Comparison of ENCODE assay signal across 8 cellular contexts in the genomic region with DNA sequence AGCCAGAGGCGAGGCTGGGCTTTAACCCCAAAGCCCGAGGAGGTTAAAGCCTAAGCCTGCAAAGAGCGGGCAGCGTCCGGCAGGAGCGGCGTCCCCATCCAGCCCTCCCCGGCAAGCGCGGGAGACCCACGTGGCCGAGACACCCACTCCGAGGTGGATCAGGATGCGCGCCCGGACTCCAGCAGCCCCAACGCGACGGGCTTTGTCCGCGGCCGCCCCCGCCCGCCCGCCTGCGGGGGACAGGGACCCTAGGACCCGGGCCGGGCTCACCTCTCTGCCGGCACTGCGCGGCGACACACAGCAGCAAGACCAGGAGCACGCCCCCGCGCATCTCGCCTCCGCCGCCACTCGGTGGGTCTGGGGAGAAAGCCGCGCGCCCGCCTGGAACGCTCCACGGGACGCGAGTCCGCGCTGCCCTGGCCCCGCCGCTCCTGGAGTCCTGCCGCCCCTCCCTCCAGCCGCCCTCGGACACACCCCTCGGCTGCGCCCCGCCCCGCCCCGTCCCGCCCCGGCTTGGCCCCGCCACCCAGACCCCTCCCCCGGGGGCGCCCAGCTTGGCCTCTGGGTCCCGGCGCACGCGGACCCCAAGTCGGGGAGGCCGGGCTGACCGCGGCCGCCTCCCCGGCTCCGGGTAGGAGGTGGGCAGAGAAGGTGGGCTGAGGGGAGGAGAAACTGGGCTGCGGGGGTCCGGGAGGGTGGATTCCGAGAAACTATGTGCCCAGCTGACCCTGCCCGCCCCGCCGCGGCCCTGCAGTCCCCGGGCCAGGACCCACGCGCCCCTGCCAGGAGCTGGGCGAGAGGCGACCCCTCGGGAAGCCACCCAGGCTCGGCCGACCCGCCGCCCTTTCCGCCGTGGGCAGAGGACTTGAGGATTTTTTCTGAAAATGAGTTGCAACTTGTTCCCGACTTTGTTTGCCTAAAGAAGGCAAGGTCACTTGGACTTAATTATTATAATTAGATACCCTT. TPM values are rescaled to one million over a fixed set of nuclear protein-coding genes. Genes with fewer than 3 reads are reported as not detected.
A peak's percentile ranks its signal among the peaks of the same experiment; 100 is the strongest.
DNase-seq lines count a peak whose midpoint lies in the region; ATAC-seq and TF ChIP-seq lines count a peak whose summit lies in the region.

TSS of gene LAMA1 (minus strand) at position 408 of the 966 bp plus-strand sequence. CDS start at position 331, 77 bp downstream.

- no peak within 1 kb of the TSS for H2AK5ac ChIP-seq in mesenchymal stem cell (ENCODE audit: low read length, severe bottlenecking)

- H3K4me1 ChIP-seq in cardiac muscle cell (ENCODE audit: low read depth) (peaks cover 1% of the 10 kb centered on the region), duodenal mucosa (ENCODE audit: control insufficient read depth in 1 of 2, insufficient read depth in 2 of 2, low read length in 2 of 2) (peaks cover 0 to 6% of the 10 kb centered on the region in 2 donors), mesenchymal stem cell (ENCODE audit: control insufficient read depth, insufficient read depth, low read depth, low read length) (peaks cover 22% of the 10 kb centered on the region), aorta (ENCODE audit: control insufficient read depth in 1 of 2, insufficient read depth in 2 of 2, low read length in 2 of 2) (no peaks in the 10 kb centered on the region)

- H3K27me3 ChIP-seq in cardiac muscle cell (no peaks in the 10 kb centered on the region), duodenal mucosa (ENCODE audit: control insufficient read depth in 1 of 2, insufficient read depth in 2 of 2, low read length in 2 of 2) (peaks cover 22 to 24% of the 10 kb centered on the region in 2 donors), mesenchymal stem cell (ENCODE audit: control insufficient read depth in 1 of 2, insufficient read depth in 1 of 2, low read length in 2 of 2) (peaks cover 19 to 31% of the 10 kb centered on the region in 2 experiments), aorta (ENCODE audit: control insufficient read depth in 1 of 2, insufficient read depth in 2 of 2, low read length in 1 of 2) (no peaks in the 10 kb centered on the region)

- peak within 1 kb of the TSS; percentile 72 for H3K4me3 ChIP-seq in cardiac muscle cell
- peak within 1 kb of the TSS; percentile 28 to 38 for H3K4me3 ChIP-seq in duodenal mucosa (ENCODE audit: low read depth in 1 of 2, low read length in 2 of 2)
- H3K4me3 ChIP-seq in mesenchymal stem cell (ENCODE audit: insufficient read depth in 1 of 2, low read depth in 1 of 2, low read length in 2 of 2): peak within 1 kb of the TSS; percentile 55 to 83
- H3K4me3 ChIP-seq in aorta (ENCODE audit: low read length in 2 of 2): peak within 1 kb of the TSS; percentile 30

- H3K9ac ChIP-seq in duodenal mucosa (ENCODE audit: low read depth in 1 of 2, low read length in 2 of 2) (no peak within 1 kb of the TSS), mesenchymal stem cell (ENCODE audit: low read length) (peak within 1 kb of the TSS; percentile 75)

- H2BK120ac ChIP-seq in mesenchymal stem cell (ENCODE audit: low read depth, low read length): no peak within 1 kb of the TSS

- H4K8ac ChIP-seq in mesenchymal stem cell (ENCODE audit: low read length): no peak within 1 kb of the TSS

- no peak within 1 kb of the TSS for H3K4ac ChIP-seq in mesenchymal stem cell (ENCODE audit: low read depth in 1 of 2, low read length in 2 of 2)

- no peaks in the 10 kb centered on the region for H3K9me3 ChIP-seq in cardiac muscle cell (ENCODE audit: low read depth)
- no peaks in the 10 kb centered on the region for H3K9me3 ChIP-seq in duodenal mucosa (ENCODE audit: control insufficient read depth in 1 of 2, low read length in 2 of 2)
- no peaks in the 10 kb centered on the region for H3K9me3 ChIP-seq in mesenchymal stem cell (ENCODE audit: control insufficient read depth, low read length)
- H3K9me3 ChIP-seq in aorta (ENCODE audit: control insufficient read depth, low read length): no peaks in the 10 kb centered on the region

- H3K36me3 ChIP-seq in cardiac muscle cell (no peaks in the 10 kb centered on the region), duodenal mucosa (ENCODE audit: control insufficient read depth in 1 of 2, insufficient read depth in 2 of 2, low read length in 2 of 2) (no peaks in the 10 kb centered on the region), mesenchymal stem cell (ENCODE audit: control insufficient read depth in 1 of 2, insufficient read depth in 2 of 2, low read depth in 1 of 2, low read length in 2 of 2) (no peaks in the 10 kb centered on the region), aorta (ENCODE audit: control insufficient read depth in 1 of 2, insufficient read depth in 2 of 2, low read length in 1 of 2) (no peaks in the 10 kb centered on the region)

- H2BK15ac ChIP-seq in mesenchymal stem cell (ENCODE audit: low read depth, poor library complexity, severe bottlenecking): no peak within 1 kb of the TSS

- no peak within 1 kb of the TSS for H3K14ac ChIP-seq in mesenchymal stem cell (ENCODE audit: low read length in 2 of 2)

- H3K4me2 ChIP-seq in mesenchymal stem cell (ENCODE audit: low read length, poor library complexity, severe bottlenecking): peak within 1 kb of the TSS; percentile 98

- H3K23ac ChIP-seq in mesenchymal stem cell (ENCODE audit: low read length in 2 of 2): no peak within 1 kb of the TSS

- ATAC-seq in aorta (ENCODE audit: low FRiP score) (peak; percentile 19), GM19351 (IDR thresholded peaks at IDR 0.05; ENCODE audit: unreplicated experiment) (no peak), HG03439 (IDR thresholded peaks at IDR 0.05; ENCODE audit: unreplicated experiment) (no peak)

- H2AFZ ChIP-seq in mesenchymal stem cell (ENCODE audit: low read depth, low read length): no peak within 1 kb of the TSS

- intact Hi-C loops in cardiac septum (cut with DNase I): no loop called here
- intact Hi-C loops in aorta (cut with DNase I): loop anchor here in 1 of 2 donors (5.0 kb wide), 1 partner anchor 80 kb away; no protein-coding TSS in a partner anchor

- no peak within 1 kb of the TSS for H3K27ac ChIP-seq in cardiac muscle cell
- H3K27ac ChIP-seq in duodenal mucosa (ENCODE audit: low read depth, low read length): no peak within 1 kb of the TSS
- H3K27ac ChIP-seq in mesenchymal stem cell (ENCODE audit: low read length, poor library complexity, severe bottlenecking): no peak within 1 kb of the TSS
- H3K27ac ChIP-seq in aorta (ENCODE audit: low read depth in 1 of 2, low read length in 2 of 2): no peak within 1 kb of the TSS

- no peak within 1 kb of the TSS for H3K18ac ChIP-seq in mesenchymal stem cell (ENCODE audit: low read depth in 1 of 2, low read length in 2 of 2)

- no peak for TF ChIP-seq CTCF in cardiac muscle cell (IDR thresholded peaks at IDR 0.05; ENCODE audit: low read depth, low read length)

- H2BK5ac ChIP-seq in mesenchymal stem cell (ENCODE audit: low read depth, low read length, poor library complexity, severe bottlenecking): no peak within 1 kb of the TSS

- no peak within 1 kb of the TSS for H4K91ac ChIP-seq in mesenchymal stem cell (ENCODE audit: low read length)

- no peak within 1 kb of the TSS for H2BK12ac ChIP-seq in mesenchymal stem cell (ENCODE audit: low read length in 2 of 2)

- DNase-seq in cardiac muscle cell (ENCODE audit: low read depth in 1 of 2, low spot score in 1 of 2) (peak; percentile 74 to 89), cardiac septum (ENCODE audit: low spot score) (no peak), mesenchymal stem cell (no peak), aorta (peak in 1 of 2 donors; percentile 78), GM19238 (ENCODE audit: insufficient read length, low spot score) (no peak)

- WGBS in mesenchymal stem cell: under 1% methylated on average over 44 of the region's 95 CpGs
- whole genome bisulfite sequencing in aorta, 2 donors: 2% methylated on average over 51 to 95 of the region's 95 CpGs

- H3K79me1 ChIP-seq in mesenchymal stem cell (replicated peaks; ENCODE audit: low read length, poor library complexity, severe bottlenecking): no peaks in the 10 kb centered on the region

RNA-seq across cellular contexts. Expression of gene LAMA1, which starts in this region (rescaled TPM):
- total RNA-seq in cardiac muscle cell: 14.1 and 36.8 TPM in 2 replicates
- polyA plus RNA-seq in cardiac muscle cell: 11.4 and 20.8 TPM in 2 replicates
- total RNA-seq in cardiac septum: 0.40 TPM
- 0.40 TPM for polyA plus RNA-seq in mesenchymal stem cell (2013, experiment 1 of 2)
- 0.14 TPM for polyA plus RNA-seq in mesenchymal stem cell (2013, experiment 2 of 2)
- total RNA-seq in aorta: 1 to 10 TPM in 1 of 2 donors, under 1 TPM in 1; 0.78 to 3.1 TPM
- polyA plus RNA-seq in aorta: under 1 TPM in 1 of 2 donors, not detected in 1; 0.41 TPM

Comparison
In these comparisons a context has a peak if more than half of its experiments do, and no peak if none do; other contexts are left out.
1. DNase-seq: peak in cardiac muscle cell (2 of 2); none in cardiac septum (single experiment), mesenchymal stem cell (single experiment) and GM19238 (single experiment).
2. Peak in every context shown above with its lines, with median percentiles within 50 percentile points of each other: H3K4me3 ChIP-seq.